ENCODE assay signal across 20 cellular contexts in genomic region chr9:14103115-14103514, GRCh38.
DNase-seq lines count a peak whose midpoint lies in the region; ATAC-seq and TF ChIP-seq lines count a peak whose summit lies in the region.
"Had no signal": no experiment of that assay in that cellular context is flagged by ENCODE, and none has a peak within 500 bp of the region (broad histone marks: within the 10 kb centered on the region; RNA-seq: fewer than 3 reads in every experiment).

No MANE protein-coding gene starts in this region.

- POLR2A ChIA-PET in MCF 10A (lab: Yijun Ruan, JAX), result interaction anchor here (0.5 to 1.6 kb wide), 5 partner anchors 16 to 385 kb away, joined by 3 to 4 read pairs (median 3); no protein-coding TSS in a partner anchor

- H3K27me3 Mint-ChIP-seq in MCF 10A (ENCODE audit: insufficient read depth, unreplicated experiment) (no peaks in the 10 kb centered on the region), brain (no peaks in the 10 kb centered on the region)
- H3K27me3 Mint-ChIP-seq: naive B cell had no signal

- H3K79me2 ChIP-seq in mammary epithelial cell (ENCODE audit: insufficient read depth, low read length), result no peaks in the 10 kb centered on the region
- H3K79me2 ChIP-seq: parathyroid adenoma had no signal

- BruUV-seq in mammary epithelial cell (replicated peaks; lab: Mats Ljungman, UMichigan), result no TSS peak
- BruUV-seq in MCF 10A (replicated peaks; lab: Mats Ljungman, UMichigan), result no TSS peak

- WGBS in mammary epithelial cell (ENCODE audit: low coverage, missing lambda C conversion rate), result 26% methylated on average over 3 of the region's 3 CpGs

- intact Hi-C loops in mammary epithelial cell (cut with micrococcal nuclease), result no loop called here
- intact Hi-C loops in MCF 10A (cut with micrococcal nuclease), result no loop called here

- peaks cover 7% of the 10 kb centered on the region for H3K4me1 Mint-ChIP-seq in MCF 10A (ENCODE audit: insufficient read depth, unreplicated experiment)
- peaks cover 61% of the 10 kb centered on the region for H3K4me1 Mint-ChIP-seq in brain
- H3K4me1 Mint-ChIP-seq: naive B cell had no signal

- H3K4me1 ChIP-seq in mammary epithelial cell (ENCODE audit: insufficient read depth, low read length) (no peaks in the 10 kb centered on the region), thoracic aorta (ENCODE audit: control insufficient read depth in 1 of 2, low read depth in 2 of 2) (peaks cover 19 to 38% of the 10 kb centered on the region in 2 donors)
- H3K4me1 ChIP-seq: parathyroid adenoma had no signal

- H4K20me1 ChIP-seq in mammary epithelial cell (ENCODE audit: insufficient read depth, low read length), result no peaks in the 10 kb centered on the region

- H3K36me3 Mint-ChIP-seq in MCF 10A (ENCODE audit: insufficient read depth, unreplicated experiment) (peaks cover 62% of the 10 kb centered on the region), brain (peaks cover 37% of the 10 kb centered on the region)
- H3K36me3 Mint-ChIP-seq: naive B cell had no signal

- H3K4me3 Mint-ChIP-seq in MCF 10A (ENCODE audit: unreplicated experiment), result no peak overlapping the region
- peak overlapping the region in 2 of 5 experiments; percentile 44 to 50 for H3K4me3 Mint-ChIP-seq in brain
- H3K4me3 Mint-ChIP-seq: naive B cell had no signal

- H3K9me3 Mint-ChIP-seq in MCF 10A (ENCODE audit: unreplicated experiment) (no peaks in the 10 kb centered on the region), brain (no peaks in the 10 kb centered on the region)

- no peaks in the 10 kb centered on the region for H3K27me3 ChIP-seq in mammary epithelial cell (ENCODE audit: insufficient read depth, low read length)
- H3K27me3 ChIP-seq in thoracic aorta (replicated peaks; ENCODE audit: insufficient read depth), result no peaks in the 10 kb centered on the region

- TF ChIP-seq CTCF in mammary epithelial cell (conservative IDR thresholded peaks at IDR 0.05 in 1 of 2, IDR thresholded peaks at IDR 0.05 in 1 of 2; ENCODE audit: extremely low read depth in 1 of 2, insufficient read depth in 1 of 2, low read depth in 1 of 2, low read length in 2 of 2) (no peak), MCF 10A (IDR thresholded peaks at IDR 0.05; ENCODE audit: unreplicated experiment) (no peak), brain (conservative IDR thresholded peaks at IDR 0.05) (no peak), thoracic aorta (IDR thresholded peaks at IDR 0.05) (no peak), GM13977 (IDR thresholded peaks at IDR 0.05; ENCODE audit: extremely low read depth, insufficient read depth, missing control alignments) (no peak)

- H3K9ac ChIP-seq in mammary epithelial cell (ENCODE audit: insufficient read depth, low read length), result no peak overlapping the region
- H3K9ac ChIP-seq: parathyroid adenoma had no signal

- DNase-seq in mammary epithelial cell (no peak), MCF 10A (ENCODE audit: unreplicated experiment) (no peak), iris pigment epithelial cell (ENCODE audit: low read depth) (peak; percentile 35), thoracic aorta (ENCODE audit: low spot score) (no peak), GM13977 (ENCODE audit: low spot score) (no peak)
- DNase-seq: activated CD4-positive, CD25-positive, alpha-beta regulatory T cell treated with anti-CD3 and anti-CD28 coated beads, Interleukin-2, amount 50 U/mL, for 72 hours; C1 segment of cervical spinal cord; central memory CD4-positive, alpha-beta T cell; effector memory CD4-positive, alpha-beta T cell; naive B cell; NCI-H1417; NCI-H774; PC-9; stimulated activated CD4-positive, alpha-beta T cell treated with anti-CD3 and anti-CD28 coated beads, Interleukin-4, amount 100 ng/mL, for 1 hour; T-helper 9 cell had no signal

- dilution Hi-C loops in mammary epithelial cell (cut with HindIII; ENCODE audit: low sequenced_read_pairs), result no loop called here

- H3K4me2 ChIP-seq in mammary epithelial cell (ENCODE audit: insufficient read depth, low read depth, low read length), result peak overlapping the region; percentile 2
- H3K4me2 ChIP-seq: PC-9 had no signal

- H2AFZ ChIP-seq in mammary epithelial cell (ENCODE audit: low read depth, low read length), result no peak overlapping the region
- H2AFZ ChIP-seq: parathyroid adenoma, PC-9 had no signal

- H3K36me3 ChIP-seq in mammary epithelial cell (ENCODE audit: insufficient read depth, low read length) (peaks cover 10% of the 10 kb centered on the region), thoracic aorta (no peaks in the 10 kb centered on the region)

- H3K27ac Mint-ChIP-seq in MCF 10A (ENCODE audit: low read depth, unreplicated experiment) (no peak overlapping the region), brain (peak overlapping the region in 3 of 5 experiments; percentile 21 to 80 (median 30))
- H3K27ac Mint-ChIP-seq: naive B cell had no signal

- H3K9me3 ChIP-seq in mammary epithelial cell (replicated peaks; ENCODE audit: insufficient read depth, low read length) (no peaks in the 10 kb centered on the region), thoracic aorta (no peaks in the 10 kb centered on the region)

- H3K27ac ChIP-seq in mammary epithelial cell (ENCODE audit: insufficient read depth, low read depth, low read length) (no peak overlapping the region), thoracic aorta (peak overlapping the region in 1 of 2 donors; percentile 42)
- H3K27ac ChIP-seq: parathyroid adenoma, PC-9, SK-N-MC had no signal

- H3K4me3 ChIP-seq in mammary epithelial cell (replicated peaks in 1 of 3; ENCODE audit: insufficient read depth in 1 of 3, low read depth in 2 of 3, low read length in 3 of 3) (no peak overlapping the region), thoracic aorta (peak overlapping the region; percentile 50)
- H3K4me3 ChIP-seq: PC-9, SK-N-MC had no signal

- CTCF ChIA-PET in mammary epithelial cell (lab: Charles Lee; ENCODE audit: low non-redundant PET) (no interaction called here), MCF 10A (lab: Yijun Ruan, JAX) (interaction anchor here (0.5 to 2.3 kb wide), 6 partner anchors 10 to 330 kb away, joined by 3 to 12 read pairs (median 3); no protein-coding TSS in a partner anchor)

- in situ Hi-C loops in mammary epithelial cell (cut with MboI; ENCODE audit: low sequenced_read_pairs in 2 of 2) (no loop called here), GM13977 (cut with MboI; ENCODE audit: low pct_unique_long_range_greater_than_20kb, low sequenced_read_pairs, unreplicated experiment) (no loop called here)

- ATAC-seq in thoracic aorta (ENCODE audit: insufficient number of reproducible peaks, low FRiP score, low read depth) (no peak), HG02840 (IDR thresholded peaks at IDR 0.05; ENCODE audit: low FRiP score, unreplicated experiment) (no peak), GM19467 (IDR thresholded peaks at IDR 0.05; ENCODE audit: unreplicated experiment) (no peak)
